Comparison of ENCODE assay signal across 8 cellular contexts in genomic region chr1:165444897-165445370, GRCh38. TPM values are rescaled to one million over a fixed set of nuclear protein-coding genes. Genes with fewer than 3 reads are reported as not detected.
DNase-seq lines count a peak whose midpoint lies in the region; ATAC-seq, FAIRE-seq and TF ChIP-seq lines count a peak whose summit lies in the region.

TSS of gene RXRG (minus strand) at chr1:165445126. CDS start at chr1:165444893, 233 bp downstream.

- H3K4me1 Mint-ChIP-seq in GM23338 (peaks cover 3% of the 10 kb centered on the region; the same call in 1 of the 3 replicates), nephron progenitor cell (peaks cover 18% of the 10 kb centered on the region)

- FAIRE-seq in endothelial cell of umbilical vein (lab: Jason Lieb, UNC): no peak

- CTCF ChIA-PET in PC-3 (lab: Charles Lee) (no interaction called here), endothelial cell of umbilical vein (lab: Charles Lee) (no interaction called here)

- peaks cover 87% of the 10 kb centered on the region for H3K27me3 ChIP-seq in GM23338 (ENCODE audit: insufficient read depth)
- H3K27me3 ChIP-seq in PC-3 (ENCODE audit: low read length): peaks cover 86% of the 10 kb centered on the region
- H3K27me3 ChIP-seq in endothelial cell of umbilical vein (ENCODE audit: control insufficient read depth in 2 of 2, insufficient read depth in 2 of 2, low read length in 2 of 2): peaks cover 37 to 51% of the 10 kb centered on the region in 2 experiments

- H3K27ac Mint-ChIP-seq in GM23338 (no peak within 1 kb of the TSS), nephron progenitor cell (no peak within 1 kb of the TSS)

- no peaks in the 10 kb centered on the region for H3K9me3 Mint-ChIP-seq in GM23338
- no peaks in the 10 kb centered on the region for H3K9me3 Mint-ChIP-seq in nephron progenitor cell

- H3F3A ChIP-seq in GM23338 (replicated peaks; ENCODE audit: low read depth): no peaks in the 10 kb centered on the region
- no peaks in the 10 kb centered on the region for H3F3A ChIP-seq in PC-3 (ENCODE audit: low read length, unreplicated experiment)

- no peak for TF ChIP-seq POLR2A in endothelial cell of umbilical vein (IDR thresholded peaks at IDR 0.05; ENCODE audit: low read depth, low read length)

- H3K36me3 ChIP-seq in GM23338 (ENCODE audit: insufficient read depth) (no peaks in the 10 kb centered on the region), PC-3 (ENCODE audit: low read depth, low read length) (no peaks in the 10 kb centered on the region), endothelial cell of umbilical vein (ENCODE audit: control insufficient read depth in 2 of 2, extremely low read depth in 1 of 2, insufficient read depth in 2 of 2, low read length in 2 of 2) (no peaks in the 10 kb centered on the region)

- H4K20me1 ChIP-seq in GM23338 (replicated peaks; ENCODE audit: insufficient read depth) (no peaks in the 10 kb centered on the region; the same call in 1 of the 2 replicates), PC-3 (ENCODE audit: low read length) (no peaks in the 10 kb centered on the region), endothelial cell of umbilical vein (replicated peaks; ENCODE audit: control insufficient read depth, extremely low read depth, insufficient read depth, low read length) (no peaks in the 10 kb centered on the region)

- H3K4me3 ChIP-seq in GM23338 (peak within 1 kb of the TSS; percentile 56), PC-3 (ENCODE audit: low read length) (no peak within 1 kb of the TSS), endothelial cell of umbilical vein (replicated peaks in 1 of 3; ENCODE audit: insufficient read depth in 1 of 3, low read depth in 1 of 3, low read length in 3 of 3) (no peak within 1 kb of the TSS)

- BruUV-seq in PC-3 (replicated peaks; lab: Mats Ljungman, UMichigan) (no TSS peak), endothelial cell of umbilical vein (replicated peaks; lab: Mats Ljungman, UMichigan) (no TSS peak)

- H3K4me3 Mint-ChIP-seq in GM23338: no peak within 1 kb of the TSS; the same call in 2 of the 3 replicates
- H3K4me3 Mint-ChIP-seq in nephron progenitor cell: no peak within 1 kb of the TSS

- DNase-seq in GM23338 (ENCODE audit: low spot score): peak; percentile 74
- no peak for DNase-seq in PC-3
- peak; percentile 9 for DNase-seq in endothelial cell of umbilical vein (ENCODE audit: low read depth, low spot score)
- peak; percentile 76 for DNase-seq in nephron progenitor cell

- POLR2A ChIA-PET in PC-3 (lab: Charles Lee; ENCODE audit: unreplicated experiment) (no interaction called here), endothelial cell of umbilical vein (lab: Charles Lee) (no interaction called here)

- H3K79me2 ChIP-seq in GM23338 (replicated peaks; ENCODE audit: insufficient read depth) (no peaks in the 10 kb centered on the region), PC-3 (ENCODE audit: low read length) (no peaks in the 10 kb centered on the region), endothelial cell of umbilical vein (ENCODE audit: control insufficient read depth, insufficient read depth, low read length) (no peaks in the 10 kb centered on the region)

- intact Hi-C loops in PC-3 (cut with micrococcal nuclease): no loop called here
- intact Hi-C loops in endothelial cell of umbilical vein (cut with micrococcal nuclease): no loop called here

- H3K9ac ChIP-seq in PC-3 (ENCODE audit: low read length): no peak within 1 kb of the TSS
- no peak within 1 kb of the TSS for H3K9ac ChIP-seq in endothelial cell of umbilical vein (replicated peaks; ENCODE audit: extremely low read depth, insufficient read depth, low read length)

- no peaks in the 10 kb centered on the region for H3K36me3 Mint-ChIP-seq in GM23338 (ENCODE audit: low read depth)
- no peaks in the 10 kb centered on the region for H3K36me3 Mint-ChIP-seq in nephron progenitor cell (ENCODE audit: low read depth)

- H3K27me3 Mint-ChIP-seq in GM23338 (ENCODE audit: insufficient read depth, low read depth, poor library complexity) (peaks cover 9% of the 10 kb centered on the region), nephron progenitor cell (ENCODE audit: low read depth, poor library complexity) (peaks cover 23% of the 10 kb centered on the region)

- no peaks in the 10 kb centered on the region for H3K9me3 ChIP-seq in PC-3 (ENCODE audit: low read length)
- H3K9me3 ChIP-seq in endothelial cell of umbilical vein (replicated peaks; ENCODE audit: control insufficient read depth, insufficient read depth, low read length): no peaks in the 10 kb centered on the region

- H2AFZ ChIP-seq in GM23338: peak within 1 kb of the TSS; percentile 80
- H2AFZ ChIP-seq in PC-3 (ENCODE audit: low read length): no peak within 1 kb of the TSS
- peak within 1 kb of the TSS; percentile 59 for H2AFZ ChIP-seq in endothelial cell of umbilical vein (ENCODE audit: low read depth, low read length)

- peak within 1 kb of the TSS; percentile 79 for H3K4me2 ChIP-seq in GM23338
- 0 out of 2 replicates have a peak within 1 kb of the TSS, but pooled peaks have one; percentile 2 for H3K4me2 ChIP-seq in PC-3 (ENCODE audit: low read length)
- no peak within 1 kb of the TSS for H3K4me2 ChIP-seq in endothelial cell of umbilical vein (ENCODE audit: insufficient read depth, low read length)

- H3K27ac ChIP-seq in GM23338 (ENCODE audit: low read depth) (no peak within 1 kb of the TSS), PC-3 (ENCODE audit: low read length) (no peak within 1 kb of the TSS), endothelial cell of umbilical vein (ENCODE audit: insufficient read depth, low read depth, low read length) (no peak within 1 kb of the TSS)

- peak; percentile 79 for ATAC-seq in GM23338
- peak; percentile 24; the same call in 1 of the 2 replicates for ATAC-seq in PC-3
- no peak for ATAC-seq in GM21717 (IDR thresholded peaks at IDR 0.05; ENCODE audit: unreplicated experiment)
- no peak for ATAC-seq in HG03520 (IDR thresholded peaks at IDR 0.05; ENCODE audit: unreplicated experiment)
- ATAC-seq in HG02678 (IDR thresholded peaks at IDR 0.05; ENCODE audit: unreplicated experiment): no peak
- ATAC-seq in HG03571 (IDR thresholded peaks at IDR 0.05; ENCODE audit: unreplicated experiment): no peak

- no peaks in the 10 kb centered on the region for H3K9me1 ChIP-seq in endothelial cell of umbilical vein (replicated peaks; ENCODE audit: control insufficient read depth, extremely low read depth, insufficient read depth, low read length)

- dilution Hi-C loops in endothelial cell of umbilical vein (cut with MboI; ENCODE audit: extremely low pct_ligation_motif_present, low sequenced_read_pairs): no loop called here

- H3K9me2 ChIP-seq in GM23338 (ENCODE audit: insufficient read depth): no peaks in the 10 kb centered on the region
- H3K9me2 ChIP-seq in PC-3 (replicated peaks; ENCODE audit: low read length): no peaks in the 10 kb centered on the region

- H3K4me1 ChIP-seq in GM23338 (ENCODE audit: insufficient read depth): peaks cover 28% of the 10 kb centered on the region
- no peaks in the 10 kb centered on the region for H3K4me1 ChIP-seq in PC-3 (ENCODE audit: insufficient read depth, low read length)
- H3K4me1 ChIP-seq in endothelial cell of umbilical vein (ENCODE audit: control insufficient read depth, extremely low read depth, insufficient read depth, low read length): no peaks in the 10 kb centered on the region

- TF ChIP-seq CTCF in GM23338 (conservative IDR thresholded peaks at IDR 0.05; ENCODE audit: low read depth in 2 of 2): no peak
- no peak for TF ChIP-seq CTCF in PC-3 (conservative IDR thresholded peaks at IDR 0.05; ENCODE audit: low read depth, low read length)
- TF ChIP-seq CTCF in endothelial cell of umbilical vein (IDR thresholded peaks at IDR 0.05; ENCODE audit: extremely low read depth in 1 of 2, insufficient read depth in 1 of 2, low read depth in 1 of 2, low read length in 2 of 2): no peak
- no peak for TF ChIP-seq CTCF in nephron progenitor cell (IDR thresholded peaks at IDR 0.05)

TF ChIP-seq in GM23338, 12 proteins besides CTCF, POLR2A, EP300 and RAD21 (continues in another document):
- peak; percentile 25 for TF ChIP-seq EZH2 (IDR thresholded peaks at IDR 0.05; ENCODE audit: low read depth, unreplicated experiment)

TF ChIP-seq in endothelial cell of umbilical vein, 7 proteins besides CTCF, POLR2A, EP300 and RAD21:
- TF ChIP-seq POLR2AphosphoS5 (IDR thresholded peaks at IDR 0.05; ENCODE audit: insufficient read depth, low read depth, low read length): no peak
- peak; percentile 83 for TF ChIP-seq EZH2 (IDR thresholded peaks at IDR 0.05; ENCODE audit: borderline replicate concordance, low read depth, low read length, severe bottlenecking)

RNA-seq across cellular contexts. Expression of gene RXRG, which starts in this region (rescaled TPM):
- not detected in 2 replicates for total RNA-seq in GM23338 (2014; rRNA removed; shearing (Covaris generic))
- polyA plus RNA-seq in GM23338 (2016; fragmentation: Nextera tagmentation; extraction: Ambion mirVana): not detected in 2 replicates
- total RNA-seq in PC-3 (2014; rRNA removed): not detected in 2 replicates
- not detected in 2 replicates for total RNA-seq in endothelial cell of umbilical vein
- polyA plus RNA-seq in endothelial cell of umbilical vein: not detected in 2 replicates
- polyA plus RNA-seq in endothelial cell of umbilical vein (2011; cell fraction: cytosol; rRNA removed): not detected in 2 replicates
- not detected in 2 replicates for polyA plus RNA-seq in endothelial cell of umbilical vein (2011; cell fraction: nucleus; rRNA removed)
- polyA plus RNA-seq in endothelial cell of umbilical vein (2012): not detected in 2 replicates
- polyA minus RNA-seq in endothelial cell of umbilical vein: not detected in 2 replicates
- polyA minus RNA-seq in endothelial cell of umbilical vein (2011; cell fraction: cytosol; rRNA and poly(A)+ RNA removed): not detected
- polyA minus RNA-seq in endothelial cell of umbilical vein (2011; cell fraction: nucleus; rRNA and poly(A)+ RNA removed): not detected in 2 replicates

Comparison
In these comparisons a context has a peak if more than half of its experiments do, and no peak if none do; other contexts are left out.
1. Peak in DNase-seq, ATAC-seq, H3K4me3 ChIP-seq and H3K4me2 ChIP-seq in GM23338; RNA of the gene not detected or under 1 TPM.
2. Peak in ATAC-seq and H3K4me2 ChIP-seq in PC-3; RNA of the gene not detected or under 1 TPM.
3. Peak in DNase-seq in endothelial cell of umbilical vein; RNA of the gene not detected or under 1 TPM.